17 cellular contexts compared by ENCODE assay signal in the genomic region with DNA sequence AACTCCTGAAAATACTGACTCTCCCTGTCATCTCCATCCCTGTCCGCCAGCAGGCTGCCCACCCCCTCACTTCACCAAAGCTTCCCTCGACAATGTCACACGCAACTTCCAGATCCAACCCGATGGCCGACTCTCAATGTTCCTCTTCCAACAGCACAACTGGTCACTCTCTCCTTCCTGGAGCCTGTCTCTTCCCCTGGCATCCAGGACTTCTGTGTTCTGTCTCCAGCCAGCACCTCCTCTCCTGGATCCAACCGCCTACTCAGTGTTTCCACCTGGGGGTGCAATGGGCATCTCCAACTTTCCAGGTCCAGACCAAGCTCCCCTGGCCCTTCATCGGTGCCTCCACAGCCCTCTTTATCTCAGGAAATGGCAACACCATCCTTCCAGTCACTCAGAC. TPM values are rescaled to one million over a fixed set of nuclear protein-coding genes. Genes with fewer than 3 reads are reported as not detected.
A peak's percentile ranks its signal among the peaks of the same experiment; 100 is the strongest.
DNase-seq lines count a peak whose midpoint lies in the region; ATAC-seq, FAIRE-seq and TF ChIP-seq lines count a peak whose summit lies in the region.
"Had no signal": no experiment of that assay in that cellular context is flagged by ENCODE, and none has a peak within 500 bp of the region (broad histone marks: within the 10 kb centered on the region; RNA-seq: fewer than 3 reads in every experiment).

No MANE protein-coding gene starts in this region.

- H4K20me1 ChIP-seq in GM23338 (replicated peaks; ENCODE audit: insufficient read depth) = no peaks in the 10 kb centered on the region
- no peaks in the 10 kb centered on the region for H4K20me1 ChIP-seq in K562 (replicated peaks; ENCODE audit: control insufficient read depth, insufficient read depth, low read length)
- H4K20me1 ChIP-seq: BLaER1 had no signal

- peak in 1 of 2 experiments; percentile 21; a peak in 2 of 4 replicates for TF ChIP-seq RAD21 in K562 (CRISPR knock-in tag; conservative IDR thresholded peaks at IDR 0.05 in 1 of 2, IDR thresholded peaks at IDR 0.05 in 1 of 2)

- no peaks in the 10 kb centered on the region for H3F3A ChIP-seq in GM23338 (replicated peaks; ENCODE audit: low read depth)

- H3K4me3 ChIP-seq in GM23338 (no peak overlapping the region), K562 (no peak overlapping the region), esophagus muscularis mucosa (no peak overlapping the region)
- H3K4me3 ChIP-seq: BLaER1 had no signal

- H3K9me3 ChIP-seq in K562 (replicated peaks; ENCODE audit: control insufficient read depth, insufficient read depth, low read depth, low read length) (no peaks in the 10 kb centered on the region), esophagus muscularis mucosa (no peaks in the 10 kb centered on the region)
- H3K9me3 ChIP-seq: BLaER1 had no signal

- H3K36me3 Mint-ChIP-seq in GM23338 (ENCODE audit: low read depth) = no peaks in the 10 kb centered on the region; the same call in 2 of the 3 replicates
- H3K36me3 Mint-ChIP-seq: activated naive CD8-positive, alpha-beta T cell; stimulated activated naive B cell treated with anti-CD40 and anti-IgM and Interleukin-4, amounts not matched to agents 10 μg/mL and 1 μg/mL and 100 μg/mL, for 72 hours had no signal

- WGBS in K562 (ENCODE audit: insufficient coverage, low coverage, missing lambda C conversion rate) = 2% methylated on average over 7 of the region's 7 CpGs
- 92% methylated on average over 7 of the region's 7 CpGs for WGBS in esophagus muscularis mucosa

- no peak overlapping the region for H2AFZ ChIP-seq in GM23338
- no peak overlapping the region for H2AFZ ChIP-seq in K562 (ENCODE audit: low read depth, low read length)

- in situ Hi-C loops in K562 (cut with MboI) = no loop called here

- H3K4me2 ChIP-seq in GM23338 (no peak overlapping the region), K562 (ENCODE audit: insufficient read depth, low read length) (no peak overlapping the region)
- H3K4me2 ChIP-seq: BLaER1 had no signal

- TF ChIP-seq POLR2A in K562 (conservative IDR thresholded peaks at IDR 0.05) (no peak), esophagus muscularis mucosa (IDR thresholded peaks at IDR 0.05; ENCODE audit: low read depth) (no peak)

- H3K36me3 ChIP-seq in GM23338 (ENCODE audit: insufficient read depth) = no peaks in the 10 kb centered on the region
- H3K36me3 ChIP-seq in K562 (ENCODE audit: control insufficient read depth, insufficient read depth, low read length) = no peaks in the 10 kb centered on the region
- H3K36me3 ChIP-seq in esophagus muscularis mucosa = no peaks in the 10 kb centered on the region
- H3K36me3 ChIP-seq: BLaER1 had no signal

- no peaks in the 10 kb centered on the region for H3K9me1 ChIP-seq in K562 (ENCODE audit: control insufficient read depth, insufficient read depth, low read length)

- POLR2A ChIA-PET in K562 (lab: Yijun Ruan, JAX) = interaction anchor here (1.0 to 1.1 kb wide), 3 partner anchors 8 to 25 kb away, joined by 3 to 5 read pairs (median 3); partner anchors contain the start of gene CPA5

- peaks cover 22% of the 10 kb centered on the region for H3K27me3 Mint-ChIP-seq in GM23338 (ENCODE audit: insufficient read depth, low read depth, poor library complexity)
- H3K27me3 Mint-ChIP-seq: activated naive CD8-positive, alpha-beta T cell had no signal

- H3K27ac Mint-ChIP-seq in GM23338 = no peak overlapping the region
- H3K27ac Mint-ChIP-seq: activated naive CD8-positive, alpha-beta T cell; stimulated activated naive B cell treated with anti-CD40 and anti-IgM and Interleukin-4, amounts not matched to agents 10 μg/mL and 1 μg/mL and 100 μg/mL, for 72 hours; T-helper 1 cell treated with Interleukin-12 subunit alpha and Interleukin-12 subunit beta and Interleukin-4 antibody, amounts not matched to agents 30 μg/mL and 1 μg/mL, for 36 hours had no signal

- H3K9ac ChIP-seq in K562 (ENCODE audit: insufficient read depth in 1 of 2, low read depth in 2 of 2, low read length in 2 of 2) = no peak overlapping the region
- H3K9ac ChIP-seq: BLaER1 had no signal

- BruUV-seq in K562 (replicated peaks; lab: Mats Ljungman, UMichigan) = no TSS peak

- FAIRE-seq in K562 (lab: Jason Lieb, UNC) = no peak
- FAIRE-seq: H54 had no signal

- ATAC-seq in GM23338 (no peak), K562 (no peak; the same call in 2 of the 3 replicates), HG03196 (IDR thresholded peaks at IDR 0.05; ENCODE audit: unreplicated experiment) (no peak)
- ATAC-seq: stimulated activated naive B cell treated with anti-CD40 and anti-IgM and Interleukin-4, amounts not matched to agents 10 μg/mL and 1 μg/mL and 100 μg/mL, for 72 hours had no signal

- 0 out of 3 replicates have a peak, but pooled peaks cover 3% of the 10 kb centered on the region for H3K9me3 Mint-ChIP-seq in GM23338

- TF ChIP-seq EP300 in K562 (IDR thresholded peaks at IDR 0.05; ENCODE audit: low read length) (no peak), esophagus muscularis mucosa (IDR thresholded peaks at IDR 0.05) (no peak)

- H3K27me3 ChIP-seq in GM23338 (ENCODE audit: insufficient read depth) = no peaks in the 10 kb centered on the region
- H3K27me3 ChIP-seq in K562 (ENCODE audit: control insufficient read depth in 2 of 2, insufficient read depth in 2 of 2, low read length in 2 of 2) = peaks cover 32 to 66% of the 10 kb centered on the region in 2 experiments
- no peaks in the 10 kb centered on the region for H3K27me3 ChIP-seq in esophagus muscularis mucosa
- H3K27me3 ChIP-seq: BLaER1 had no signal

- no peaks in the 10 kb centered on the region for H3K79me2 ChIP-seq in GM23338 (replicated peaks; ENCODE audit: insufficient read depth)
- no peaks in the 10 kb centered on the region for H3K79me2 ChIP-seq in K562 (ENCODE audit: control insufficient read depth, insufficient read depth, low read length)

- no peak overlapping the region for H3K4me3 Mint-ChIP-seq in GM23338
- H3K4me3 Mint-ChIP-seq: activated naive CD8-positive, alpha-beta T cell; stimulated activated naive B cell treated with anti-CD40 and anti-IgM and Interleukin-4, amounts not matched to agents 10 μg/mL and 1 μg/mL and 100 μg/mL, for 72 hours; T-helper 1 cell treated with Interleukin-12 subunit alpha and Interleukin-12 subunit beta and Interleukin-4 antibody, amounts not matched to agents 30 μg/mL and 1 μg/mL, for 36 hours had no signal

- 0 out of 2 replicates have a peak, but pooled peaks cover 5% of the 10 kb centered on the region for H3K9me2 ChIP-seq in GM23338 (ENCODE audit: insufficient read depth)

- CTCF ChIA-PET in K562 (lab: Yijun Ruan, JAX; ENCODE audit: low intra/inter-chr PET ratio) = no interaction called here

- DNase-seq in 8988T (peak; percentile 43), GM23338 (ENCODE audit: low spot score) (no peak), K562 (ENCODE audit: extremely low read depth in 1 of 4, low spot score in 3 of 4) (no peak), myocyte (ENCODE audit: low read depth) (peak; percentile 12), esophagus muscularis mucosa (ENCODE audit: extremely low spot score) (no peak), GM19240 (ENCODE audit: insufficient read length, low spot score) (no peak), NCI-H2029 (lab: John Stamatoyannopoulos, UW) (no peak)
- DNase-seq: activated CD4-positive, CD25-positive, alpha-beta regulatory T cell treated with anti-CD3 and anti-CD28 coated beads, Interleukin-2, amount 50 U/mL, for 72 hours; midbrain; stimulated activated naive B cell treated with anti-CD40 and anti-IgM and Interleukin-4, amounts not matched to agents 10 μg/mL and 1 μg/mL and 100 μg/mL, for 72 hours had no signal

- peak; percentile 8 to 46; a peak in 2 of 4 replicates for TF ChIP-seq CTCF in GM23338 (conservative IDR thresholded peaks at IDR 0.05; ENCODE audit: low read depth in 2 of 2)
- TF ChIP-seq CTCF in K562 (IDR thresholded peaks at IDR 0.05 in 2 of 3, conservative IDR thresholded peaks at IDR 0.05 in 1 of 3; ENCODE audit: insufficient read depth in 2 of 3, low read depth in 1 of 3, low read length in 3 of 3) = 0 out of 6 replicates have a peak, but pooled peaks of 1 of the 3 experiments have one; percentile 4
- TF ChIP-seq CTCF in esophagus muscularis mucosa (IDR thresholded peaks at IDR 0.05) = no peak

- peaks cover 49% of the 10 kb centered on the region for H3K4me1 Mint-ChIP-seq in GM23338
- H3K4me1 Mint-ChIP-seq: stimulated activated naive B cell treated with anti-CD40 and anti-IgM and Interleukin-4, amounts not matched to agents 10 μg/mL and 1 μg/mL and 100 μg/mL, for 72 hours had no signal

- H3K27ac ChIP-seq in GM23338 (ENCODE audit: low read depth) = no peak overlapping the region
- no peak overlapping the region for H3K27ac ChIP-seq in K562 (ENCODE audit: extremely low read depth, low read depth, low read length)
- H3K27ac ChIP-seq in esophagus muscularis mucosa (replicated peaks in 1 of 4) = peak overlapping the region in 1 of 4 donors; percentile 20
- H3K27ac ChIP-seq: BLaER1 had no signal

- intact Hi-C loops in K562 (cut with micrococcal nuclease) (no loop called here), esophagus muscularis mucosa (cut with DNase I) (loop anchor here (10.0 kb wide), 1 partner anchor 82 kb away; no protein-coding TSS in a partner anchor)

- H3K4me1 ChIP-seq in GM23338 (ENCODE audit: insufficient read depth) (peaks cover 20% of the 10 kb centered on the region), K562 (replicated peaks in 1 of 2; ENCODE audit: control insufficient read depth in 2 of 2, insufficient read depth in 2 of 2, low read length in 2 of 2) (no peaks in the 10 kb centered on the region; a peak in 1 of 5 replicates), esophagus muscularis mucosa (peaks cover 11 to 50% (median 42%) of the 10 kb centered on the region in 4 donors)

RNA-seq across cellular contexts. Expression of gene CPA5, which starts 8.6 kb away (rescaled TPM):
- total RNA-seq in GM23338 (2014; rRNA removed; shearing (Covaris generic)) = not detected in 2 replicates
- polyA plus RNA-seq in GM23338 (2016; fragmentation: Nextera tagmentation; extraction: Ambion mirVana) (not detected in 2 replicates), K562 (2011; rRNA removed) (0.14 and 0.50 TPM in 2 replicates), K562 (2014; fragmentation: Illumina TruSeq; extraction: Trizol) (0.24 and 1.00 TPM in 2 replicates), K562 (2014; fragmentation: Nextera tagmentation; extraction: Ambion mirVana) (1 to 10 TPM; 1.0 to 2.4 TPM), K562 (2014; rRNA removed) (0.11 and 0.13 TPM in 2 replicates)
- total RNA-seq in K562 (2011; cell fraction: chromatin; rRNA removed; ENCODE audit: low replicate concordance) = 1.00 TPM in 1 of 2 replicates, not detected in the other
- 0.33 and 3.7 TPM in 2 replicates for total RNA-seq in K562 (2011; cell fraction: nucleolus; rRNA removed)
- total RNA-seq in K562 (2011; cell fraction: nucleoplasm; rRNA removed) = 0.31 and 0.66 TPM in 2 replicates
- total RNA-seq in K562 (2014; rRNA removed) (0.16 and 0.23 TPM in 2 replicates), K562 (2014; rRNA removed; fragmentation: Illumina TruSeq; extraction: Trizol) (0.29 and 0.91 TPM in 2 replicates), K562 (2015; rRNA removed; fragmentation: Illumina TruSeq; extraction: Trizol) (0.26 and 0.94 TPM in 2 replicates), K562 (2021) (0.18 and 0.22 TPM in 2 replicates), myocyte (0.16 and 0.21 TPM in 2 replicates), esophagus muscularis mucosa (not detected)
- polyA plus RNA-seq in K562 (2011; cell fraction: cytosol; rRNA removed) = 0.07 and 0.19 TPM in 2 replicates
- 0.29 and 2.2 TPM in 2 replicates for polyA plus RNA-seq in K562 (2011; cell fraction: nucleus; rRNA removed)
- polyA plus RNA-seq in K562 (2012) = 0.91 and 6.4 TPM in 2 replicates
- not detected in 2 replicates for polyA minus RNA-seq in K562 (2011; rRNA and poly(A)+ RNA removed)
- polyA minus RNA-seq in K562 (2011; cell fraction: cytosol; rRNA and poly(A)+ RNA removed) = not detected in 2 replicates
- polyA minus RNA-seq in K562 (2011; cell fraction: nucleus; rRNA and poly(A)+ RNA removed) = not detected in 2 replicates
- polyA plus RNA-seq in myocyte (2012) = 1.8 TPM
- total RNA-seq: cerebellum, NCI-H460 had no signal

RNA-seq across cellular contexts. Expression of gene CPA1, which starts 27.1 kb away (rescaled TPM):
- total RNA-seq in GM23338 (2014; rRNA removed; shearing (Covaris generic)) = not detected in 2 replicates
- polyA plus RNA-seq in GM23338 (2016; fragmentation: Nextera tagmentation; extraction: Ambion mirVana) (not detected in 2 replicates), K562 (2011; rRNA removed) (not detected in 2 replicates), K562 (2014; fragmentation: Illumina TruSeq; extraction: Trizol) (not detected in 2 replicates), K562 (2014; fragmentation: Nextera tagmentation; extraction: Ambion mirVana) (not detected), K562 (2014; rRNA removed) (not detected in 2 replicates)
- total RNA-seq in K562 (2011; cell fraction: chromatin; rRNA removed; ENCODE audit: low replicate concordance) = not detected in 2 replicates
- total RNA-seq in K562 (2011; cell fraction: nucleolus; rRNA removed) = not detected in 2 replicates
- total RNA-seq in K562 (2011; cell fraction: nucleoplasm; rRNA removed) = not detected in 2 replicates
- total RNA-seq in K562 (2014; rRNA removed) (not detected in 2 replicates), K562 (2014; rRNA removed; fragmentation: Illumina TruSeq; extraction: Trizol) (not detected in 2 replicates), K562 (2015; rRNA removed; fragmentation: Illumina TruSeq; extraction: Trizol) (not detected in 2 replicates), K562 (2021) (6.5 and 9.7 TPM in 2 replicates), myocyte (1.3 and 6.5 TPM in 2 replicates), esophagus muscularis mucosa (not detected)
- not detected in 2 replicates for polyA plus RNA-seq in K562 (2011; cell fraction: cytosol; rRNA removed)
- polyA plus RNA-seq in K562 (2011; cell fraction: nucleus; rRNA removed) = not detected in 2 replicates
- not detected in 2 replicates for polyA plus RNA-seq in K562 (2012)
- not detected in 2 replicates for polyA minus RNA-seq in K562 (2011; rRNA and poly(A)+ RNA removed)
- not detected in 2 replicates for polyA minus RNA-seq in K562 (2011; cell fraction: cytosol; rRNA and poly(A)+ RNA removed)
- not detected in 2 replicates for polyA minus RNA-seq in K562 (2011; cell fraction: nucleus; rRNA and poly(A)+ RNA removed)
- 1.6 TPM for polyA plus RNA-seq in myocyte (2012)
- total RNA-seq: cerebellum, NCI-H460 had no signal

Comparison
In these comparisons a context has a peak if more than half of its experiments do, and no peak if none do; other contexts are left out.
1. DNase-seq: peak in 8988T (single experiment) and myocyte (single experiment); none in GM23338 (single experiment), K562 (0 of 4), esophagus muscularis mucosa (single experiment), GM19240 (single experiment) and NCI-H2029 (single experiment).
2. CTCF ChIP-seq: peak in GM23338 (2 of 2); none in esophagus muscularis mucosa (0 of 3).